In the genomic region with DNA sequence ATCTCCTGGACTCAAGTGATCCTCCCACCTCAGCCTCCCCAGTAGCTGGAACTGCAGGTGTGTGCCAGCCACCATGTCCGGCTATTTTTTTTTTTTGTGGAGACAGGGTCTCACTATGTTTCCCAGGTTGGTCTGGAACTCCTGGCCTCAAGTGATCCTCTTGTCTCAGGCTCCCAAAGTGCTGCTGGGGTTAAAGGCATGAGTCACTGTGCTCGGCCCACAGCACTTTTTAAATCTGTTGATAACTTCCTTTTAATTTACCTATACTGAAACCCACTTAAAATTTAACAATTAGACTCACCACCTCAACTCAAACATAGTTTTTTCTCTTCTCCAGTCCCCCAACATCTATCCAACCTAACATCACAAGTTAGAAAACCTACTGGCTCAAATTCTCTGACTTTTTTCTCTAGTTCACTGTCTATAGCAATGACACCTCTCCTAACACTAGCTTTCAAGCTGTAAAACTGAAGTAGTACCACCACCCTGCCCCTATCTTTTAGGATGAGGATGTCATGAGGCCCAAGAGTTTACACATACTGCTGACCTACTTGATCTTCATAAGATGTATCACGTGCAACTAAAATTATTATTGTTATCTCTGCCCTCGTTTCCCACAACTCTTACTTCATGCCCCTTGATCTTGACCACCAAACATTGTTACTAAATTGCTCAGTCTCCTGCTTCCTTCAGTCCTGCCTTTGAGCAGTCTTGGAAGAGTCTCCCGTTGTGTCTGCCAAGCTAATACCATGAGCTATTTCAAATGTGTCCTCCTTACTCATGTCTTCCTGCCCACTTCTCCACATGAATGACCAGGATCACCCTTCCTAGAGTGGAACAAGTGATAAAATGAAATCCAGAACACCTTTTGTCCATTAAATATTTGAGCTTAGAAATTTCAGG, we compare ENCODE assay signal across 16 cellular contexts.
A peak's percentile ranks its signal among the peaks of the same experiment; 100 is the strongest.
DNase-seq lines count a peak whose midpoint lies in the region; ATAC-seq and TF ChIP-seq lines count a peak whose summit lies in the region.
"Had no signal": no experiment of that assay in that cellular context is flagged by ENCODE, and none has a peak within 500 bp of the region (broad histone marks: within the 10 kb centered on the region; RNA-seq: fewer than 3 reads in every experiment).

No MANE protein-coding gene starts in this region.

- H3K36me3 Mint-ChIP-seq in WTC11, result no peaks in the 10 kb centered on the region

- no peaks in the 10 kb centered on the region for H3K4me1 ChIP-seq in foreskin keratinocyte

- TF ChIP-seq CTCF in WTC11 (IDR thresholded peaks at IDR 0.05) (no peak), fibroblast of pulmonary artery (IDR thresholded peaks at IDR 0.05; ENCODE audit: low read length, missing control alignments) (no peak), retinal pigment epithelial cell (conservative IDR thresholded peaks at IDR 0.05; ENCODE audit: low read depth, low read length) (no peak), foreskin keratinocyte (conservative IDR thresholded peaks at IDR 0.05) (no peak)

- H3K27me3 ChIP-seq in foreskin keratinocyte, result no peaks in the 10 kb centered on the region
- H3K27me3 ChIP-seq: stomach had no signal

- POLR2A ChIA-PET in WTC11 (lab: Charles Lee), result no interaction called here

- peak overlapping the region; percentile 6; the same call in 1 of the 2 replicates for H3K27ac Mint-ChIP-seq in WTC11
- H3K27ac Mint-ChIP-seq: activated naive CD8-positive, alpha-beta T cell treated with anti-CD3 and anti-CD28 coated beads, Interleukin-2, amount 10 ng/mL, durations not matched to agents 7 days and 5 days had no signal

- H3K27ac ChIP-seq in foreskin keratinocyte, result no peak overlapping the region

- H3K27me3 Mint-ChIP-seq in WTC11 (ENCODE audit: low read depth), result no peaks in the 10 kb centered on the region
- H3K27me3 Mint-ChIP-seq: activated CD4-positive, alpha-beta T cell treated with anti-CD3 and anti-CD28 coated beads, Interleukin-2, amount 10 ng/mL, durations not matched to agents 24 days and 14 days; activated naive CD8-positive, alpha-beta T cell treated with anti-CD3 and anti-CD28 coated beads, Interleukin-2, amount 10 ng/mL, durations not matched to agents 7 days and 5 days had no signal

- H3K9me3 Mint-ChIP-seq in WTC11, result no peaks in the 10 kb centered on the region

- no peak for ATAC-seq in WTC11
- ATAC-seq in foreskin keratinocyte, result no peak
- no peak for ATAC-seq in HG03432 (IDR thresholded peaks at IDR 0.05; ENCODE audit: unreplicated experiment)
- ATAC-seq in GM21381 (IDR thresholded peaks at IDR 0.05; ENCODE audit: unreplicated experiment), result no peak
- ATAC-seq: HCT116 had no signal

- CTCF ChIA-PET in WTC11 (lab: Charles Lee), result no interaction called here

- H3K4me3 ChIP-seq in fibroblast of pulmonary artery (replicated peaks; ENCODE audit: low read depth, low read length), result no peak overlapping the region
- no peak overlapping the region for H3K4me3 ChIP-seq in retinal pigment epithelial cell (ENCODE audit: low read length)
- H3K4me3 ChIP-seq: stomach had no signal

- no peak overlapping the region for H3K4me3 Mint-ChIP-seq in WTC11
- H3K4me3 Mint-ChIP-seq: activated CD4-positive, alpha-beta T cell treated with anti-CD3 and anti-CD28 coated beads, Interleukin-2, amount 10 ng/mL, durations not matched to agents 24 days and 14 days; activated naive CD8-positive, alpha-beta T cell treated with anti-CD3 and anti-CD28 coated beads, Interleukin-2, amount 10 ng/mL, durations not matched to agents 7 days and 5 days had no signal

- peaks cover 21% of the 10 kb centered on the region for H3K4me1 Mint-ChIP-seq in WTC11

- peak; percentile 35 for DNase-seq in GM04503 (ENCODE audit: low read depth)
- no peak for DNase-seq in WTC11 (ENCODE audit: low spot score)
- DNase-seq in fibroblast of pulmonary artery (ENCODE audit: low read depth), result peak; percentile 29
- peak; percentile 23 for DNase-seq in retinal pigment epithelial cell (ENCODE audit: low read depth)
- DNase-seq in pons (ENCODE audit: low spot score), result no peak
- no peak for DNase-seq in foreskin keratinocyte
- DNase-seq: activated CD4-positive, alpha-beta T cell treated with anti-CD3 and anti-CD28 coated beads, Interleukin-2, amount 10 ng/mL, durations not matched to agents 24 days and 14 days; activated naive CD8-positive, alpha-beta T cell treated with anti-CD3 and anti-CD28 coated beads, Interleukin-2, amount 10 ng/mL, durations not matched to agents 7 days and 5 days; activated T-cell treated with anti-CD3 and anti-CD28 coated beads for 4 hours; NCI-H1417 treated with DMSO at 0.1 percent for 48 hours; SHP77; stimulated activated CD4-positive, alpha-beta T cell treated with anti-CD3 and anti-CD28 coated beads, Interleukin-15, amount 100 ng/mL, for 24 hours; stomach had no signal

TF ChIP-seq in WTC11, 78 proteins besides CTCF, POLR2A, EP300 and RAD21:
- TF ChIP-seq RELA (CRISPR knock-in tag; IDR thresholded peaks at IDR 0.05; ENCODE audit: borderline replicate concordance), result no peak

Comparison
In these comparisons a context has a peak if more than half of its experiments do, and no peak if none do; other contexts are left out.
1. DNase-seq: peak in GM04503 (single experiment), fibroblast of pulmonary artery (single experiment) and retinal pigment epithelial cell (single experiment); none in WTC11 (single experiment), pons (single experiment) and foreskin keratinocyte (0 of 2).